Comparison of ENCODE assay signal across 14 cellular contexts in genomic region chr9:86368871-86369521, GRCh38. TPM values are rescaled to one million over a fixed set of nuclear protein-coding genes. Genes with fewer than 3 reads are reported as not detected.
DNase-seq lines count a peak whose midpoint lies in the region; ATAC-seq and TF ChIP-seq lines count a peak whose summit lies in the region.
"Had no signal": no experiment of that assay in that cellular context is flagged by ENCODE, and none has a peak within 500 bp of the region (broad histone marks: within the 10 kb centered on the region; RNA-seq: fewer than 3 reads in every experiment).

No MANE protein-coding gene starts in this region.

- H3K4me1 ChIP-seq in body of pancreas = no peaks in the 10 kb centered on the region
- no peaks in the 10 kb centered on the region for H3K4me1 ChIP-seq in left lung
- H3K4me1 ChIP-seq: BLaER1, uterus had no signal

- H3K4me3 Mint-ChIP-seq in stimulated activated effector memory CD8-positive, alpha-beta T cell treated with anti-CD3 and anti-CD28 coated beads, Interleukin-12 subunit alpha, Interleukin-12 subunit beta, amount 100 ng/mL, for 72 hours = no peak overlapping the region
- H3K4me3 Mint-ChIP-seq: activated T-cell treated with anti-CD3 and anti-CD28 coated beads, Interleukin-2, amount 50 U/mL, for 24 hours had no signal

- POLR2A ChIA-PET in AG04450 (lab: Yijun Ruan, JAX) = interaction anchor here (1.9 kb wide), 1 partner anchor 37 kb away, joined by 7 read pairs; no protein-coding TSS in a partner anchor

- WGBS in body of pancreas, 2 donors = 53 to 66% methylated on average over 3 of the region's 3 CpGs

- H3K9me3 Mint-ChIP-seq in stimulated activated effector memory CD8-positive, alpha-beta T cell treated with anti-CD3 and anti-CD28 coated beads, Interleukin-12 subunit alpha, Interleukin-12 subunit beta, amount 100 ng/mL, for 72 hours = peaks cover 19% of the 10 kb centered on the region

- H3K27ac ChIP-seq in AG04450 (ENCODE audit: low read depth, low read length) (peak overlapping the region; percentile 58), body of pancreas (peak overlapping the region in 3 of 4 donors; percentile 15 to 80 (median 62)), left lung (peak overlapping the region in 1 of 2 donors; percentile 73)
- H3K27ac ChIP-seq: BLaER1, uterus had no signal

- H3K9me3 ChIP-seq in AG04450 (ENCODE audit: control insufficient read depth, insufficient read depth, low read length) (peaks cover 22% of the 10 kb centered on the region), body of pancreas (peaks cover 0 to 14% (median 0%) of the 10 kb centered on the region in 3 donors), left lung (peaks cover 0 to 29% of the 10 kb centered on the region in 2 donors)

- TF ChIP-seq CTCF in AG04450 (IDR thresholded peaks at IDR 0.05; ENCODE audit: low read depth, low read length) = no peak
- no peak for TF ChIP-seq CTCF in body of pancreas (IDR thresholded peaks at IDR 0.05)
- TF ChIP-seq CTCF in left lung (IDR thresholded peaks at IDR 0.05) = no peak
- TF ChIP-seq CTCF in GM20000 (IDR thresholded peaks at IDR 0.05; ENCODE audit: extremely low read depth, missing control alignments) = no peak

- H3K36me3 ChIP-seq in body of pancreas (replicated peaks in 1 of 2; ENCODE audit: insufficient read depth in 1 of 2, low read depth in 2 of 2) (no peaks in the 10 kb centered on the region), left lung (no peaks in the 10 kb centered on the region)
- H3K36me3 ChIP-seq: BLaER1, MG63, uterus had no signal

- H3K4me3 ChIP-seq in AG04450 (ENCODE audit: low read depth, low read length) (no peak overlapping the region), body of pancreas (no peak overlapping the region), left lung (no peak overlapping the region)
- H3K4me3 ChIP-seq: BLaER1, coronary artery, MG63, uterus had no signal

- no peaks in the 10 kb centered on the region for H3K4me1 Mint-ChIP-seq in stimulated activated effector memory CD8-positive, alpha-beta T cell treated with anti-CD3 and anti-CD28 coated beads, Interleukin-12 subunit alpha, Interleukin-12 subunit beta, amount 100 ng/mL, for 72 hours

- H3K36me3 Mint-ChIP-seq in stimulated activated effector memory CD8-positive, alpha-beta T cell treated with anti-CD3 and anti-CD28 coated beads, Interleukin-12 subunit alpha, Interleukin-12 subunit beta, amount 100 ng/mL, for 72 hours = no peaks in the 10 kb centered on the region

- no peak overlapping the region for H3K27ac Mint-ChIP-seq in stimulated activated effector memory CD8-positive, alpha-beta T cell treated with anti-CD3 and anti-CD28 coated beads, Interleukin-12 subunit alpha, Interleukin-12 subunit beta, amount 100 ng/mL, for 72 hours
- H3K27ac Mint-ChIP-seq: activated T-cell treated with anti-CD3 and anti-CD28 coated beads, Interleukin-2, amount 50 U/mL, for 24 hours had no signal

- DNase-seq in AG04450 (ENCODE audit: low read depth, low spot score) = peak; percentile 45
- DNase-seq in LHCN-M2 (ENCODE audit: low read depth) = peak; percentile 97
- peak in 1 of 4 donors; percentile 35 for DNase-seq in body of pancreas
- DNase-seq in left lung = no peak
- no peak for DNase-seq in GM20000 (ENCODE audit: low spot score)
- no peak for DNase-seq in stimulated activated effector memory CD8-positive, alpha-beta T cell treated with anti-CD3 and anti-CD28 coated beads, Interleukin-12 subunit alpha, Interleukin-12 subunit beta, amount 100 ng/mL, for 72 hours (ENCODE audit: low spot score in 2 of 2)
- DNase-seq: activated T-cell treated with anti-CD3 and anti-CD28 coated beads, Interleukin-2, amount 50 U/mL, for 24 hours; MG63; NCI-H69; uterus had no signal

- no peaks in the 10 kb centered on the region for H3K27me3 ChIP-seq in AG04450 (ENCODE audit: control insufficient read depth, insufficient read depth, low read length)
- no peaks in the 10 kb centered on the region for H3K27me3 ChIP-seq in body of pancreas
- H3K27me3 ChIP-seq in left lung = peaks cover 0 to 9% of the 10 kb centered on the region in 2 donors
- H3K27me3 ChIP-seq: BLaER1, MG63, uterus had no signal

- no peak for TF ChIP-seq POLR2A in body of pancreas (IDR thresholded peaks at IDR 0.05)

- intact Hi-C loops in body of pancreas (cut with DNase I) (no loop called here), left lung (cut with DNase I) (no loop called here)

- ATAC-seq in body of pancreas (peak; percentile 65), left lung (peak; percentile 73), HG02840 (IDR thresholded peaks at IDR 0.05; ENCODE audit: low FRiP score, unreplicated experiment) (no peak), GM18870 (IDR thresholded peaks at IDR 0.05; ENCODE audit: unreplicated experiment) (no peak)
- ATAC-seq in stimulated activated effector memory CD8-positive, alpha-beta T cell treated with anti-CD3 and anti-CD28 coated beads, Interleukin-12 subunit alpha, Interleukin-12 subunit beta, amount 100 ng/mL, for 72 hours = no peak

- CTCF ChIA-PET in AG04450 (lab: Charles Lee) = interaction anchor here (1.3 kb wide), 1 partner anchor 47 kb away, joined by 3 read pairs; no protein-coding TSS in a partner anchor

RNA-seq across cellular contexts. Expression of gene TUT7, which starts 14.8 kb away (rescaled TPM):
- 25.7 and 31.8 TPM in 2 replicates for polyA plus RNA-seq in AG04450 (2011; rRNA removed)
- 26.8 and 52.0 TPM in 2 replicates for polyA minus RNA-seq in AG04450 (2011; rRNA and poly(A)+ RNA removed)
- total RNA-seq in LHCN-M2 (2014; rRNA removed) (38.1 and 47.4 TPM in 2 replicates), body of pancreas (10 to 100 TPM; 24.4 to 60.3 TPM), left lung (10 to 100 TPM; 25.0 to 37.2 TPM)
- 7.6 TPM for polyA plus RNA-seq in LHCN-M2 (2012)

Comparison
In these comparisons a context has a peak if more than half of its experiments do, and no peak if none do; other contexts are left out.
1. DNase-seq: peak in AG04450 (single experiment) and LHCN-M2 (single experiment); none in left lung (0 of 2), GM20000 (single experiment) and stimulated activated effector memory CD8-positive, alpha-beta T cell treated with anti-CD3 and anti-CD28 coated beads, Interleukin-12 subunit alpha, Interleukin-12 subunit beta, amount 100 ng/mL, for 72 hours (0 of 2).
2. ATAC-seq: peak in body of pancreas (single experiment) and left lung (single experiment); none in stimulated activated effector memory CD8-positive, alpha-beta T cell treated with anti-CD3 and anti-CD28 coated beads, Interleukin-12 subunit alpha, Interleukin-12 subunit beta, amount 100 ng/mL, for 72 hours (single experiment), HG02840 (single experiment) and GM18870 (single experiment).